ENCODE assay signal across 21 cellular contexts in genomic region chr3:143811602-143812001, GRCh38. TPM values are rescaled to one million over a fixed set of nuclear protein-coding genes. Genes with fewer than 3 reads are reported as not detected.
DNase-seq lines count a peak whose midpoint lies in the region; ATAC-seq, FAIRE-seq and TF ChIP-seq lines count a peak whose summit lies in the region.
"Had no signal": no experiment of that assay in that cellular context is flagged by ENCODE, and none has a peak within 500 bp of the region (broad histone marks: within the 10 kb centered on the region; RNA-seq: fewer than 3 reads in every experiment).

No MANE protein-coding gene starts in this region.

- no peak overlapping the region for H3K14ac ChIP-seq in H1 (ENCODE audit: insufficient read length)

- H4K8ac ChIP-seq in H1 (ENCODE audit: extremely low read depth, insufficient read depth, low read length) = no peak overlapping the region

- no peak for TF ChIP-seq EP300 in H1 (IDR thresholded peaks at IDR 0.05; ENCODE audit: borderline replicate concordance in 1 of 2, low read depth in 2 of 2, low read length in 2 of 2)

- no peak overlapping the region for H2BK15ac ChIP-seq in H1 (ENCODE audit: low read length)

- no peak overlapping the region for H3K27ac Mint-ChIP-seq in activated T-cell treated with anti-CD3 and anti-CD28 coated beads, Interleukin-2, amount 50 U/mL, for 72 hours
- no peak overlapping the region for H3K27ac Mint-ChIP-seq in activated CD4-positive, alpha-beta memory T cell treated with anti-CD3 and anti-CD28 coated beads for 36 hours
- H3K27ac Mint-ChIP-seq: activated CD8-positive, alpha-beta T cell treated with anti-CD3 and anti-CD28 coated beads, Interleukin-2, amount 10 ng/mL, durations not matched to agents 7 days and 5 days; activated naive CD4-positive, alpha-beta T cell treated with anti-CD3 and anti-CD28 coated beads, Interleukin-2, amount 50 U/mL, for 72 hours; H9; memory B cell; stimulated activated effector memory CD8-positive, alpha-beta T cell treated with anti-CD3 and anti-CD28 coated beads, Interleukin-12 subunit alpha, Interleukin-12 subunit beta, amount 100 ng/mL, for 72 hours; T-helper 1 cell treated with Interleukin-12 subunit alpha and Interleukin-12 subunit beta and Interleukin-4 antibody, amounts not matched to agents 30 μg/mL and 1 μg/mL, for 36 hours had no signal

- no peak overlapping the region for H2BK120ac ChIP-seq in H1 (replicated peaks; ENCODE audit: low read depth, low read length)

- H4K5ac ChIP-seq in H1 (ENCODE audit: insufficient read length, low read depth, low read length) = no peak overlapping the region

- in situ Hi-C loops in GM23248 (cut with MboI) = no loop called here

- H2BK12ac ChIP-seq in H1 (ENCODE audit: low read depth, low read length) = 0 out of 2 replicates have a peak overlapping the region, but pooled peaks have one; percentile 23

- H3K4me2 ChIP-seq in GM23248 (ENCODE audit: unreplicated experiment) (no peak overlapping the region), H1 (ENCODE audit: insufficient read depth in 1 of 2, low read depth in 2 of 2, low read length in 2 of 2) (no peak overlapping the region)

- no peak for TF ChIP-seq POLR2A in H1 (IDR thresholded peaks at IDR 0.05; ENCODE audit: control extremely low read depth in 1 of 2, low read depth in 2 of 2, low read length in 2 of 2)

- no peaks in the 10 kb centered on the region for H3K79me1 ChIP-seq in H1 (ENCODE audit: low read depth, low read length)

- 20 to 21% methylated on average over 8 of the region's 8 CpGs for WGBS in GM23248 (ENCODE audit: low coverage in 1 of 2, low lambda C conversion rate in 2 of 2, missing lambda C conversion rate in 2 of 2), 2 experiments
- 90% methylated on average over 8 of the region's 8 CpGs; no CpG with 5 or more reads in 1 of the 2 experiments for WGBS in H1 (ENCODE audit: extremely low coverage in 1 of 2, insufficient coverage in 1 of 2, insufficient read length in 1 of 2, insufficient replicate concordance in 2 of 2, low coverage in 1 of 2, low lambda C conversion rate in 2 of 2, missing lambda C conversion rate in 1 of 2), 2 experiments

- H3K27me3 ChIP-seq in GM23248 (replicated peaks; ENCODE audit: insufficient read depth) (no peaks in the 10 kb centered on the region), H1 (replicated peaks in 1 of 4; ENCODE audit: control insufficient read depth in 3 of 4, extremely low read depth in 1 of 4, insufficient read depth in 3 of 4, low read length in 3 of 4) (no peaks in the 10 kb centered on the region), left lung (no peaks in the 10 kb centered on the region)
- H3K27me3 ChIP-seq: heart right ventricle had no signal

- ATAC-seq in left lung = peak; percentile 38
- no peak for ATAC-seq in activated T-cell treated with anti-CD3 and anti-CD28 coated beads, Interleukin-2, amount 50 U/mL, for 72 hours (replicated peaks in 1 of 2)
- ATAC-seq: activated CD8-positive, alpha-beta T cell treated with anti-CD3 and anti-CD28 coated beads, Interleukin-2, amount 10 ng/mL, durations not matched to agents 7 days and 5 days; activated naive CD4-positive, alpha-beta T cell treated with anti-CD3 and anti-CD28 coated beads, Interleukin-2, amount 50 U/mL, for 72 hours; activated T-cell treated with anti-CD3 and anti-CD28 coated beads, Interleukin-2, amount 50 U/mL, for 4 hours; stimulated activated effector memory CD8-positive, alpha-beta T cell treated with anti-CD3 and anti-CD28 coated beads, Interleukin-12 subunit alpha, Interleukin-12 subunit beta, amount 100 ng/mL, for 72 hours had no signal

- no peak for TF ChIP-seq RAD21 in H1 (IDR thresholded peaks at IDR 0.05 in 1 of 2, conservative IDR thresholded peaks at IDR 0.05 in 1 of 2; ENCODE audit: low read depth in 2 of 2, low read length in 2 of 2)

- no peaks in the 10 kb centered on the region for H3K23me2 ChIP-seq in H1 (ENCODE audit: low read depth, low read length)

- no peak overlapping the region for H3K56ac ChIP-seq in H1 (replicated peaks; ENCODE audit: insufficient read length, low read depth, low read length)

- H3K79me2 ChIP-seq in GM23248 (ENCODE audit: insufficient read depth) = no peaks in the 10 kb centered on the region
- H3K79me2 ChIP-seq in H1 (ENCODE audit: control insufficient read depth in 1 of 2, insufficient read depth in 2 of 2, low read length in 2 of 2) = no peaks in the 10 kb centered on the region

- H4K20me1 ChIP-seq in GM23248 (ENCODE audit: insufficient read depth) (no peaks in the 10 kb centered on the region), H1 (replicated peaks in 1 of 2; ENCODE audit: control insufficient read depth in 1 of 2, insufficient read depth in 2 of 2, low read length in 2 of 2) (no peaks in the 10 kb centered on the region)

- no peak overlapping the region for H3K4ac ChIP-seq in H1 (replicated peaks; ENCODE audit: insufficient read length, low read depth, low read length)

- no peak overlapping the region for H3K4me3 Mint-ChIP-seq in activated T-cell treated with anti-CD3 and anti-CD28 coated beads, Interleukin-2, amount 50 U/mL, for 72 hours
- no peak overlapping the region for H3K4me3 Mint-ChIP-seq in activated CD4-positive, alpha-beta memory T cell treated with anti-CD3 and anti-CD28 coated beads for 36 hours
- H3K4me3 Mint-ChIP-seq: activated CD8-positive, alpha-beta T cell treated with anti-CD3 and anti-CD28 coated beads, Interleukin-2, amount 10 ng/mL, durations not matched to agents 7 days and 5 days; activated T-cell treated with anti-CD3 and anti-CD28 coated beads, Interleukin-2, amount 50 U/mL, for 4 hours; dendritic cell treated with granulocyte-macrophage colony-stimulating factor and Interleukin-4, amounts not matched to agents 40 ng/mL and 50 ng/mL, for 4 days; H9; memory B cell; nephron; stimulated activated effector memory CD8-positive, alpha-beta T cell treated with anti-CD3 and anti-CD28 coated beads, Interleukin-12 subunit alpha, Interleukin-12 subunit beta, amount 100 ng/mL, for 72 hours; T-helper 1 cell treated with Interleukin-12 subunit alpha and Interleukin-12 subunit beta and Interleukin-4 antibody, amounts not matched to agents 30 μg/mL and 1 μg/mL, for 36 hours had no signal

- H3K9me3 ChIP-seq in GM23248 (ENCODE audit: low read depth) (no peaks in the 10 kb centered on the region), H1 (ENCODE audit: insufficient read depth in 2 of 2, low read depth in 1 of 2, low read length in 1 of 2) (no peaks in the 10 kb centered on the region), left lung (no peaks in the 10 kb centered on the region)
- H3K9me3 ChIP-seq: Caco-2, heart right ventricle had no signal

- no peak overlapping the region for H3K18ac ChIP-seq in H1 (ENCODE audit: extremely low read depth, low read length)

- H3K9ac ChIP-seq in GM23248 = no peak overlapping the region
- H3K9ac ChIP-seq in H1 (replicated peaks in 1 of 4; ENCODE audit: extremely low read depth in 1 of 4, low read depth in 3 of 4, low read length in 3 of 4) = no peak overlapping the region

- H4K91ac ChIP-seq in H1 (replicated peaks; ENCODE audit: insufficient read length, low read length) = no peak overlapping the region

- no peak overlapping the region for H3K23ac ChIP-seq in H1 (ENCODE audit: insufficient read length)

- DNase-seq in GM23248 = peak; percentile 52
- DNase-seq in H1 (ENCODE audit: low read depth in 1 of 2, low spot score in 2 of 2) = no peak
- peak in 1 of 2 donors; percentile 49 for DNase-seq in left lung
- DNase-seq in stromal cell of bone marrow (ENCODE audit: low read depth) = peak; percentile 39
- no peak for DNase-seq in GM20000 (ENCODE audit: low spot score)
- DNase-seq in activated T-cell treated with anti-CD3 and anti-CD28 coated beads, Interleukin-2, amount 50 U/mL, for 72 hours = no peak
- DNase-seq in activated CD4-positive, alpha-beta memory T cell treated with anti-CD3 and anti-CD28 coated beads for 36 hours = no peak
- no peak for DNase-seq in stimulated activated CD4-positive, alpha-beta T cell treated with anti-CD3 and anti-CD28 coated beads, Interleukin-4, amount 100 ng/mL, for 4 hours
- DNase-seq: activated CD8-positive, alpha-beta T cell treated with anti-CD3 and anti-CD28 coated beads, Interleukin-2, amount 10 ng/mL, durations not matched to agents 7 days and 5 days; activated T-cell treated with anti-CD3 and anti-CD28 coated beads, Interleukin-2, amount 50 U/mL, for 4 hours; Caco-2; H9; IMR-90; NCI-H187 treated with DMSO at 0.1 percent for 48 hours had no signal

- H3K9me3 Mint-ChIP-seq in activated T-cell treated with anti-CD3 and anti-CD28 coated beads, Interleukin-2, amount 50 U/mL, for 72 hours = no peaks in the 10 kb centered on the region
- H3K9me3 Mint-ChIP-seq in activated CD4-positive, alpha-beta memory T cell treated with anti-CD3 and anti-CD28 coated beads for 36 hours = no peaks in the 10 kb centered on the region
- H3K9me3 Mint-ChIP-seq: activated naive CD4-positive, alpha-beta T cell treated with anti-CD3 and anti-CD28 coated beads, Interleukin-2, amount 50 U/mL, for 72 hours; activated T-cell treated with anti-CD3 and anti-CD28 coated beads, Interleukin-2, amount 50 U/mL, for 4 hours; dendritic cell treated with granulocyte-macrophage colony-stimulating factor and Interleukin-4, amounts not matched to agents 40 ng/mL and 50 ng/mL, for 4 days; H9; memory B cell; stimulated activated effector memory CD8-positive, alpha-beta T cell treated with anti-CD3 and anti-CD28 coated beads, Interleukin-12 subunit alpha, Interleukin-12 subunit beta, amount 100 ng/mL, for 72 hours had no signal

- intact Hi-C loops in left lung (cut with DNase I) = no loop called here
- intact Hi-C loops in activated CD4-positive, alpha-beta memory T cell treated with anti-CD3 and anti-CD28 coated beads for 36 hours (cut with micrococcal nuclease) = no loop called here

- no peaks in the 10 kb centered on the region for H3K9me2 ChIP-seq in GM23248 (ENCODE audit: insufficient read depth)

- CTCF ChIA-PET in H1 (lab: Charles Lee; ENCODE audit: partially characterized antibody) = no interaction called here
- CTCF ChIA-PET in activated CD4-positive, alpha-beta memory T cell treated with anti-CD3 and anti-CD28 coated beads for 36 hours (lab: Charles Lee) = no interaction called here

- no peak overlapping the region for H2AK5ac ChIP-seq in H1 (ENCODE audit: low read depth, low read length)

- H2BK5ac ChIP-seq in H1 (ENCODE audit: low read depth, low read length) = no peak overlapping the region

- H3F3A ChIP-seq in GM23248 (ENCODE audit: insufficient read depth) = no peaks in the 10 kb centered on the region

- no peak overlapping the region for H3K27ac ChIP-seq in GM23248
- H3K27ac ChIP-seq in H1 (ENCODE audit: low read depth, low read length) = no peak overlapping the region
- peak overlapping the region in 1 of 2 donors; percentile 23 for H3K27ac ChIP-seq in left lung

- no peak overlapping the region for H3K4me3 ChIP-seq in GM23248
- H3K4me3 ChIP-seq in H1 (ENCODE audit: extremely low read depth in 1 of 4, insufficient read depth in 2 of 4, low read depth in 3 of 4, low read length in 4 of 4) = no peak overlapping the region
- H3K4me3 ChIP-seq in left lung = no peak overlapping the region
- H3K4me3 ChIP-seq: heart right ventricle had no signal

- POLR2A ChIA-PET in H1 (lab: Charles Lee; ENCODE audit: partially characterized antibody) = no interaction called here
- POLR2A ChIA-PET in activated CD4-positive, alpha-beta memory T cell treated with anti-CD3 and anti-CD28 coated beads for 36 hours (lab: Charles Lee) = no interaction called here

- no peaks in the 10 kb centered on the region for H3K27me3 Mint-ChIP-seq in activated T-cell treated with anti-CD3 and anti-CD28 coated beads, Interleukin-2, amount 50 U/mL, for 72 hours (ENCODE audit: low read depth)
- no peaks in the 10 kb centered on the region for H3K27me3 Mint-ChIP-seq in activated CD4-positive, alpha-beta memory T cell treated with anti-CD3 and anti-CD28 coated beads for 36 hours
- H3K27me3 Mint-ChIP-seq: dendritic cell treated with granulocyte-macrophage colony-stimulating factor and Interleukin-4, amounts not matched to agents 40 ng/mL and 50 ng/mL, for 4 days; memory B cell had no signal

- FAIRE-seq in H1 (lab: Jason Lieb, UNC) = no peak

- no peak overlapping the region for H2BK20ac ChIP-seq in H1 (ENCODE audit: low read length)

- H3K36me3 ChIP-seq in GM23248 (ENCODE audit: low read depth) (no peaks in the 10 kb centered on the region), H1 (ENCODE audit: control insufficient read depth in 2 of 4, insufficient read depth in 4 of 4, low read length in 3 of 4) (no peaks in the 10 kb centered on the region), left lung (no peaks in the 10 kb centered on the region)
- H3K36me3 ChIP-seq: heart right ventricle had no signal

- H2AFZ ChIP-seq in GM23248 = peak overlapping the region; percentile 41
- no peak overlapping the region for H2AFZ ChIP-seq in H1 (ENCODE audit: low read length)

- no peak for TF ChIP-seq CTCF in H1 (IDR thresholded peaks at IDR 0.05; ENCODE audit: control extremely low read depth in 1 of 3, insufficient read depth in 1 of 3, low read depth in 1 of 3, low read length in 3 of 3)
- no peak for TF ChIP-seq CTCF in left lung (IDR thresholded peaks at IDR 0.05)
- TF ChIP-seq CTCF in GM20000 (IDR thresholded peaks at IDR 0.05; ENCODE audit: extremely low read depth, missing control alignments) = no peak

- H3K4me1 Mint-ChIP-seq in activated T-cell treated with anti-CD3 and anti-CD28 coated beads, Interleukin-2, amount 50 U/mL, for 72 hours (ENCODE audit: low read depth) = peaks cover 28% of the 10 kb centered on the region
- H3K4me1 Mint-ChIP-seq in activated CD4-positive, alpha-beta memory T cell treated with anti-CD3 and anti-CD28 coated beads for 36 hours (ENCODE audit: low read depth) = peaks cover 20% of the 10 kb centered on the region

- H3K36me3 Mint-ChIP-seq in activated T-cell treated with anti-CD3 and anti-CD28 coated beads, Interleukin-2, amount 50 U/mL, for 72 hours (ENCODE audit: insufficient read depth in 2 of 2) = peaks cover 0 to 1% of the 10 kb centered on the region in 2 donors
- H3K36me3 Mint-ChIP-seq in activated CD4-positive, alpha-beta memory T cell treated with anti-CD3 and anti-CD28 coated beads for 36 hours = peaks cover 3% of the 10 kb centered on the region
- H3K36me3 Mint-ChIP-seq: stimulated activated effector memory CD8-positive, alpha-beta T cell treated with anti-CD3 and anti-CD28 coated beads, Interleukin-12 subunit alpha, Interleukin-12 subunit beta, amount 100 ng/mL, for 72 hours had no signal

- H3K4me1 ChIP-seq in GM23248 (ENCODE audit: insufficient read depth) (peaks cover 15% of the 10 kb centered on the region), H1 (replicated peaks in 1 of 4; ENCODE audit: control insufficient read depth in 3 of 4, insufficient read depth in 4 of 4, low read length in 3 of 4) (no peaks in the 10 kb centered on the region; a peak in 1 of 7 replicates), left lung (peaks cover 3 to 55% of the 10 kb centered on the region in 2 donors)
- H3K4me1 ChIP-seq: Caco-2 had no signal

RNA-seq across cellular contexts. Expression of gene SLC9A9, which starts 36.7 kb away (rescaled TPM):
- 3.2 and 3.8 TPM in 2 replicates for total RNA-seq in GM23248 (2014; rRNA removed; shearing (Covaris generic))
- polyA plus RNA-seq in GM23248 (2016; fragmentation: Nextera tagmentation; extraction: Ambion mirVana) (1.7 and 2.8 TPM in 2 replicates), H1 (2011; rRNA removed) (0.36 and 0.48 TPM in 2 replicates)
- 1.1 and 1.5 TPM in 2 replicates for total RNA-seq in H1 (2021; fragmentation: NEBNext Ultra II Directional; extraction: Animal tissue kit (Norgen Biotek cat#: 25700))
- polyA plus RNA-seq in H1 (2011; cell fraction: cytosol; rRNA removed) = 0.50 TPM
- polyA plus RNA-seq in H1 (2011; cell fraction: nucleus; rRNA removed) = 1.4 TPM
- 0.43 to 1.1 TPM (median 0.51 TPM) in 4 replicates for polyA plus RNA-seq in H1 (2012, experiment 1 of 2)
- 0.05 TPM for polyA plus RNA-seq in H1 (2012, experiment 2 of 2)
- polyA plus RNA-seq in H1 (2013, experiment 1 of 2) = 1.7 TPM
- 1.5 TPM for polyA plus RNA-seq in H1 (2013, experiment 2 of 2)
- polyA minus RNA-seq in H1 (2011; rRNA and poly(A)+ RNA removed) = 2.8 and 3.6 TPM in 2 replicates
- polyA minus RNA-seq in H1 (2011; cell fraction: cytosol; rRNA and poly(A)+ RNA removed) = 0.51 TPM
- polyA minus RNA-seq in H1 (2011; cell fraction: nucleus; rRNA and poly(A)+ RNA removed) = 5.3 TPM
- total RNA-seq in left lung = 10 to 100 TPM; 15.7 to 17.9 TPM
- 1 to 10 TPM; 4.3 to 5.2 TPM for total RNA-seq in activated T-cell treated with anti-CD3 and anti-CD28 coated beads, Interleukin-2, amount 50 U/mL, for 72 hours
- total RNA-seq in activated CD4-positive, alpha-beta memory T cell treated with anti-CD3 and anti-CD28 coated beads for 36 hours = 1 to 10 TPM; 1.3 to 1.6 TPM
- total RNA-seq: Caco-2 had no signal

Comparison
In these comparisons a context has a peak if more than half of its experiments do, and no peak if none do; other contexts are left out.
1. DNase-seq: peak in GM23248 (single experiment) and stromal cell of bone marrow (single experiment); none in H1 (0 of 2), GM20000 (single experiment), activated T-cell treated with anti-CD3 and anti-CD28 coated beads, Interleukin-2, amount 50 U/mL, for 72 hours (0 of 2), activated CD4-positive, alpha-beta memory T cell treated with anti-CD3 and anti-CD28 coated beads for 36 hours (single experiment) and stimulated activated CD4-positive, alpha-beta T cell treated with anti-CD3 and anti-CD28 coated beads, Interleukin-4, amount 100 ng/mL, for 4 hours (0 of 2).